ENCODE assay signal across 1 cellular context in the genomic region with DNA sequence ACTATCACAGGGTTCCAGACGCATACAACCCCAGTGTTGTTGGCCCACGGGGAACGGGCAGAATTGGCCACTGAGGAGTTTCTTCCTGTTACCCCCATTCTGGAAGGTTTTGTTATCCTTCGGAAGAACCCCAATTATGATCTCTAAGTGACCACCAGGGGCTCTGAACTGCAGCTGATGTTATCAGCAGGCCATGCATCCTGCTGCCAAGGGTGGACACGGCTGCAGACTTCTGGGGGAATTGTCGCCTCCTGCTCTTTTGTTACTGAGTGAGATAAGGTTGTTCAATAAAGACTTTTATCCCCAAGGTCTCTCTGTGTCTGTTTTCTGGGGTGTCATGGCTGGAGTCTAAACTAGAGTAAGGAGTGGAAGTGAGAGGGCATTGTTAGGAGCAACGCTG.
TF ChIP-seq lines count a peak whose summit lies in the region.

No MANE protein-coding gene starts in this region.

TF ChIP-seq in SK-N-SH, 30 proteins besides CTCF, POLR2A, EP300 and RAD21 (continued from another document):
- no peak for TF ChIP-seq CHD2 (IDR thresholded peaks at IDR 0.05; ENCODE audit: low read length, partially characterized antibody)
